Comparison of ENCODE assay signal across 12 cellular contexts in the genomic region with DNA sequence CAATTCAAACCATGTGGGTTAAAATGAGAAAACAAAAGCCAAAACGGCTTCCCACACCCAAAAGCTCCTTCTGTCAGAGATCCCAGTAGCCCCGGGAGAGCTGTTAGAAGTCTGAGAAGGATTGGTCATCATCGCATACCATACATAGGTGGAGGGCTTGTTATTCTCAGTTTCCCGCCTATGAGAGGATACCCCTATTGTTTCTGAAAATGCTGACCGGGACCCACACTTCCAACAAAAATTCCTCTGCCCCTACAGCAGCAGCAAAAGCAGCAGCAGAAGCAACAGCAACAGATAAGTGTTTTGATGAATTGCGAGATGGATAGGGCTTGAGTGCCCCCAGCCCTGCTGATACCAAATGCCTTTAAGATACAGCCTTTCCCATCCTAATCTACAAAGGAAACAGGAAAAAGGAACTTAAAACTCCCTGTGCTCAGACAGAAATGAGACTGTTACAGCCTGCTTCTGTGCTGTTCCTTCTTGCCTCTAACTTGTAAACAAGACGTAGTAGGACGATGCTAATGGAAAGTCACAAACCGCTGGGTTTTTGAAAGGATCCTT. TPM values are rescaled to one million over a fixed set of nuclear protein-coding genes. Genes with fewer than 3 reads are reported as not detected.
DNase-seq lines count a peak whose midpoint lies in the region; TF ChIP-seq lines count a peak whose summit lies in the region.
"Had no signal": no experiment of that assay in that cellular context is flagged by ENCODE, and none has a peak within 500 bp of the region (broad histone marks: within the 10 kb centered on the region; RNA-seq: fewer than 3 reads in every experiment).

A gene (plus strand): TSS at position 245 of the 561 bp plus-strand sequence. CDS start 366 bp downstream, outside the sequence.

- H3K4me3 ChIP-seq in AG04449 (ENCODE audit: low read depth, low read length) (peak within 1 kb of the TSS; percentile 47), adipocyte (ENCODE audit: low read length) (peak within 1 kb of the TSS; percentile 59), neural progenitor cell (peak within 1 kb of the TSS; percentile 36)
- H3K4me3 ChIP-seq: SK-N-MC had no signal

- H3K4me3 Mint-ChIP-seq in neural progenitor cell = peak within 1 kb of the TSS; percentile 69
- H3K4me3 Mint-ChIP-seq: activated T-cell treated with anti-CD3 and anti-CD28 coated beads, Interleukin-2, amount 50 U/mL, for 24 hours; effector memory CD8-positive, alpha-beta T cell; naive thymus-derived CD4-positive, alpha-beta T cell had no signal

- peak within 1 kb of the TSS; percentile 59 for H3K4me2 ChIP-seq in neural progenitor cell

- DNase-seq in AG04449 (ENCODE audit: low read depth, low spot score) (no peak), adipocyte (ENCODE audit: low read depth) (no peak), cardiac septum (ENCODE audit: low spot score) (no peak), neural progenitor cell (ENCODE audit: low spot score) (peak; percentile 35), NCI-H1417 (lab: John Stamatoyannopoulos, UW) (no peak), D341Med (ENCODE audit: low spot score) (no peak), MV-4-11 (lab: John Stamatoyannopoulos, UW) (no peak), NAMALWA (ENCODE audit: low spot score) (no peak)
- DNase-seq: activated T-cell treated with anti-CD3 and anti-CD28 coated beads, Interleukin-2, amount 50 U/mL, for 24 hours; effector memory CD8-positive, alpha-beta T cell; naive thymus-derived CD4-positive, alpha-beta T cell had no signal

- no peaks in the 10 kb centered on the region for H3F3A ChIP-seq in neural progenitor cell (ENCODE audit: low read depth)

- H3K4me1 ChIP-seq in adipocyte (ENCODE audit: control insufficient read depth, insufficient read depth, low read length) = peaks cover 11% of the 10 kb centered on the region
- H3K4me1 ChIP-seq in neural progenitor cell = peaks cover 13% of the 10 kb centered on the region

- H3K27me3 Mint-ChIP-seq in neural progenitor cell (ENCODE audit: insufficient read depth, low read depth) = no peaks in the 10 kb centered on the region

- POLR2A ChIA-PET in AG04449 (lab: Yijun Ruan, JAX) = no interaction called here

- no peaks in the 10 kb centered on the region for H3K9me3 ChIP-seq in adipocyte (ENCODE audit: control insufficient read depth, low read length)
- no peaks in the 10 kb centered on the region for H3K9me3 ChIP-seq in neural progenitor cell (ENCODE audit: low read depth)

- no peaks in the 10 kb centered on the region for H3K36me3 Mint-ChIP-seq in neural progenitor cell
- H3K36me3 Mint-ChIP-seq: naive thymus-derived CD4-positive, alpha-beta T cell had no signal

- H3K27ac Mint-ChIP-seq in neural progenitor cell = no peak within 1 kb of the TSS
- H3K27ac Mint-ChIP-seq: activated T-cell treated with anti-CD3 and anti-CD28 coated beads, Interleukin-2, amount 50 U/mL, for 24 hours; effector memory CD8-positive, alpha-beta T cell; naive thymus-derived CD4-positive, alpha-beta T cell had no signal

- peaks cover 6% of the 10 kb centered on the region for H3K4me1 Mint-ChIP-seq in neural progenitor cell
- H3K4me1 Mint-ChIP-seq: naive thymus-derived CD4-positive, alpha-beta T cell had no signal

- peaks cover 4% of the 10 kb centered on the region for H3K79me2 ChIP-seq in neural progenitor cell (ENCODE audit: low read depth)

- H3K9ac ChIP-seq in adipocyte (ENCODE audit: low read length) = peak within 1 kb of the TSS; percentile 42
- H3K9ac ChIP-seq in neural progenitor cell = no peak within 1 kb of the TSS

- H3K36me3 ChIP-seq in adipocyte (ENCODE audit: control insufficient read depth, insufficient read depth, low read length, severe bottlenecking) (no peaks in the 10 kb centered on the region), neural progenitor cell (no peaks in the 10 kb centered on the region)

- intact Hi-C loops in cardiac septum (cut with DNase I) = loop anchor here (2.0 to 10.0 kb wide), 2 partner anchors 74 to 78 kb away; no protein-coding TSS in a partner anchor

- H3K27ac ChIP-seq in neural progenitor cell = no peak within 1 kb of the TSS
- H3K27ac ChIP-seq: SK-N-MC had no signal

- no peaks in the 10 kb centered on the region for H3K27me3 ChIP-seq in adipocyte (replicated peaks; ENCODE audit: control insufficient read depth, insufficient read depth, low read length)
- H3K27me3 ChIP-seq in neural progenitor cell = no peaks in the 10 kb centered on the region

- H3K9me3 Mint-ChIP-seq in neural progenitor cell = no peaks in the 10 kb centered on the region

- peak within 1 kb of the TSS; percentile 97 for H2AFZ ChIP-seq in neural progenitor cell (replicated peaks)

- no peaks in the 10 kb centered on the region for H4K20me1 ChIP-seq in neural progenitor cell (ENCODE audit: low read depth)

- TF ChIP-seq CTCF in AG04449 (IDR thresholded peaks at IDR 0.05; ENCODE audit: insufficient read depth, low read length, missing control alignments) (no peak), neural progenitor cell (IDR thresholded peaks at IDR 0.05) (no peak)

- CTCF ChIA-PET in AG04449 (lab: Yijun Ruan, JAX) = no interaction called here

RNA-seq across cellular contexts. Expression of the gene that starts here (rescaled TPM):
- total RNA-seq in cardiac septum = 21.0 TPM
- 12.3 and 14.6 TPM in 2 replicates for total RNA-seq in neural progenitor cell (ENCODE audit: low replicate concordance)
- total RNA-seq: naive thymus-derived CD4-positive, alpha-beta T cell had no signal
